ENCODE assay signal across 18 cellular contexts in genomic region chr2:105417789-105418475, GRCh38. TPM values are rescaled to one million over a fixed set of nuclear protein-coding genes. Genes with fewer than 3 reads are reported as not detected.
A peak's percentile ranks its signal among the peaks of the same experiment; 100 is the strongest.
DNase-seq lines count a peak whose midpoint lies in the region; ATAC-seq, FAIRE-seq and TF ChIP-seq lines count a peak whose summit lies in the region.
"Had no signal": no experiment of that assay in that cellular context is flagged by ENCODE, and none has a peak within 500 bp of the region (broad histone marks: within the 10 kb centered on the region; RNA-seq: fewer than 3 reads in every experiment).

No MANE protein-coding gene starts in this region.

- no peak overlapping the region for H2AFZ ChIP-seq in PC-3 (ENCODE audit: low read length)

- H3K27me3 ChIP-seq in cardiac muscle cell (no peaks in the 10 kb centered on the region), PC-3 (ENCODE audit: low read length) (no peaks in the 10 kb centered on the region)
- H3K27me3 ChIP-seq: adrenal gland, uterus had no signal

- CTCF ChIA-PET in PC-3 (lab: Charles Lee) = no interaction called here

- TF ChIP-seq CTCF in cardiac muscle cell (IDR thresholded peaks at IDR 0.05; ENCODE audit: low read depth, low read length) (no peak), PC-3 (conservative IDR thresholded peaks at IDR 0.05; ENCODE audit: low read depth, low read length) (no peak), choroid plexus epithelial cell (conservative IDR thresholded peaks at IDR 0.05; ENCODE audit: low read depth, low read length) (no peak)

- no peak for FAIRE-seq in urothelium cell line (lab: Jason Lieb, UNC)
- FAIRE-seq: H1 had no signal

- no peaks in the 10 kb centered on the region for H3F3A ChIP-seq in PC-3 (ENCODE audit: low read length, unreplicated experiment)

- H3K9ac ChIP-seq in PC-3 (ENCODE audit: low read length) = no peak overlapping the region

- no peaks in the 10 kb centered on the region for H3K79me2 ChIP-seq in PC-3 (ENCODE audit: low read length)

- no peak overlapping the region for H3K4me2 ChIP-seq in PC-3 (ENCODE audit: low read length)

- H3K9me2 ChIP-seq in PC-3 (replicated peaks; ENCODE audit: low read length) = no peaks in the 10 kb centered on the region

- ATAC-seq in Right ventricle myocardium superior (ENCODE audit: poor library complexity) (no peak), PC-3 (peak; percentile 96), HG03520 (IDR thresholded peaks at IDR 0.05; ENCODE audit: unreplicated experiment) (no peak)

- no TSS peak for BruUV-seq in PC-3 (replicated peaks; lab: Mats Ljungman, UMichigan)

- H3K36me3 ChIP-seq in cardiac muscle cell (peaks cover 17% of the 10 kb centered on the region), PC-3 (ENCODE audit: low read depth, low read length) (no peaks in the 10 kb centered on the region)
- H3K36me3 ChIP-seq: adrenal gland, prostate gland, uterus, WERI-Rb-1 had no signal

- POLR2A ChIA-PET in PC-3 (lab: Charles Lee; ENCODE audit: unreplicated experiment) = interaction anchor here (0.5 kb wide), 1 partner anchor 72 kb away, joined by 4 read pairs; no protein-coding TSS in a partner anchor

- H3K27ac ChIP-seq in cardiac muscle cell (peak overlapping the region; percentile 60), PC-3 (ENCODE audit: low read length) (no peak overlapping the region; the same call in 1 of the 2 replicates)
- H3K27ac ChIP-seq: adrenal gland, prostate gland, uterus, WERI-Rb-1 had no signal

- H3K9me3 ChIP-seq in cardiac muscle cell (ENCODE audit: low read depth) (no peaks in the 10 kb centered on the region), PC-3 (ENCODE audit: low read length) (0 out of 2 replicates have a peak, but pooled peaks cover 3% of the 10 kb centered on the region)
- H3K9me3 ChIP-seq: adrenal gland, prostate gland, uterus had no signal

- H3K4me1 ChIP-seq in cardiac muscle cell (ENCODE audit: low read depth) (peaks cover 27% of the 10 kb centered on the region), PC-3 (ENCODE audit: insufficient read depth, low read length) (peaks cover 12% of the 10 kb centered on the region)
- H3K4me1 ChIP-seq: adrenal gland, prostate gland, uterus had no signal

- H4K20me1 ChIP-seq in PC-3 (ENCODE audit: low read length) = no peaks in the 10 kb centered on the region

- H3K4me3 ChIP-seq in cardiac muscle cell = no peak overlapping the region
- H3K4me3 ChIP-seq in PC-3 (ENCODE audit: low read length) = no peak overlapping the region
- H3K4me3 ChIP-seq in choroid plexus epithelial cell (ENCODE audit: low read depth, low read length) = no peak overlapping the region
- H3K4me3 ChIP-seq: adrenal gland, prostate gland, uterus had no signal

- DNase-seq in cardiac muscle cell (ENCODE audit: low read depth in 1 of 2, low spot score in 1 of 2) (peak in 1 of 2 donors; percentile 49), Right ventricle myocardium superior (no peak), PC-3 (peak; percentile 71), choroid plexus epithelial cell (ENCODE audit: low read depth) (peak; percentile 60), urothelium cell line (ENCODE audit: low spot score) (peak; percentile 76), amniotic stem cell (lab: John Stamatoyannopoulos, UW) (no peak), SK-N-DZ (ENCODE audit: low spot score) (no peak)
- DNase-seq: adrenal gland; naive B cell; NCI-H1417; NCI-H510A; SHP77 treated with DMSO at 0.1 percent for 48 hours; stimulated activated CD4-positive, alpha-beta T cell treated with anti-CD3 and anti-CD28 coated beads, Interleukin-2, amount 100 ng/mL, for 24 hours; uterus; WERI-Rb-1 had no signal

- intact Hi-C loops in Right ventricle myocardium superior (cut with DNase I) = no loop called here
- intact Hi-C loops in PC-3 (cut with micrococcal nuclease) = loop anchor here (1.0 kb wide), 1 partner anchor 37 kb away; no protein-coding TSS in a partner anchor

RNA-seq across cellular contexts. Expression of gene FHL2, which starts 19.1 kb away (rescaled TPM):
- total RNA-seq in cardiac muscle cell (586 and 1,288 TPM in 2 replicates), Right ventricle myocardium superior (1,567 TPM), PC-3 (2014; rRNA removed) (118 and 125 TPM in 2 replicates)
- 612 and 1,543 TPM in 2 replicates for polyA plus RNA-seq in cardiac muscle cell
- 15.6 and 17.7 TPM in 2 replicates for polyA plus RNA-seq in SK-N-DZ (2014; cell fraction: cytosol; rRNA removed)
- 7.0 and 16.6 TPM in 2 replicates for polyA plus RNA-seq in SK-N-DZ (2014; cell fraction: nucleus; rRNA removed)

Comparison
In these comparisons a context has a peak if more than half of its experiments do, and no peak if none do; other contexts are left out.
1. DNase-seq: peak in PC-3 (single experiment), choroid plexus epithelial cell (single experiment) and urothelium cell line (single experiment); none in Right ventricle myocardium superior (single experiment), amniotic stem cell (single experiment) and SK-N-DZ (single experiment).